ENCODE assay signal across 25 cellular contexts in the genomic region with DNA sequence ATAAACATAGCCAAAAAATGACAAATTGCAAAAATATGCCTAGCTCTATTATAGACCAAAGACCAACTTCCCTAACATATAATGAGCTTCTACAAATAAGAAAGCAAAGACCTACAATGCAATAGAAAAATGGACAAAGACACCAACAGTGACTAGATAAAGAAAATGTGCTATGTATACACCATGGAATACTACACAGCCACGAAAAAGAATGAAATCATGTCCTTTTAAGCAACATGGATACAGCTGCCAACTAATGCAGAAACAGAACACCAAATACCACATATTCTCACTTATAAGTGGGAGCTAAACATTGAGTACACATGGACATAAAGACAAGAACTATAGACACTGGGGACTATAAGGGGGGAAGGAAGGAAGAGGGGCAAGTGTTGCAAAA.
"Had no signal": no experiment of that assay in that cellular context is flagged by ENCODE, and none has a peak within 500 bp of the region (broad histone marks: within the 10 kb centered on the region; RNA-seq: fewer than 3 reads in every experiment).

No MANE protein-coding gene starts in this region.

- H3K79me2 ChIP-seq: hepatocyte had no signal

- H3K9me3 Mint-ChIP-seq: natural killer cell had no signal

- H3K36me3 ChIP-seq: gastrocnemius medialis, lower lobe of right lung, pancreas, right lobe of liver, stomach, tibial artery, upper lobe of left lung, uterus had no signal

- H3K9me3 ChIP-seq: gastrocnemius medialis, lower lobe of right lung, pancreas, right lobe of liver, stomach, tibial artery, upper lobe of left lung, uterus had no signal

- FAIRE-seq: colon, islet of Langerhans, pancreas had no signal

- H2AFZ ChIP-seq: hepatocyte had no signal

- ATAC-seq: gastrocnemius medialis, left colon, left ventricle myocardium superior, lower lobe of right lung, natural killer cell, pancreas, right lobe of liver had no signal

- H3K27ac Mint-ChIP-seq: natural killer cell had no signal

- H3K36me3 Mint-ChIP-seq: natural killer cell had no signal

- H3K4me1 ChIP-seq: gastrocnemius medialis, lower lobe of right lung, pancreas, right lobe of liver had no signal

- H3K4me2 ChIP-seq: hepatocyte, smooth muscle cell had no signal

- H3K27ac ChIP-seq: dorsolateral prefrontal cortex, gastrocnemius medialis, hepatocyte, lower lobe of right lung, pancreas, right lobe of liver, upper lobe of left lung had no signal

- H3K4me3 Mint-ChIP-seq: natural killer cell had no signal

- DNase-seq: cerebellar nuclear complex; dorsolateral prefrontal cortex; effector CD4-positive, alpha-beta T cell; gastrocnemius medialis; head of caudate nucleus; left colon; left ventricle myocardium superior; lower lobe of right lung; natural killer cell; occipital lobe; pancreas; right lobe of liver; stimulated activated CD4-positive, alpha-beta T cell treated with anti-CD3 and anti-CD28 coated beads, Interleukin-12 subunit alpha, Interleukin-12 subunit beta, amount 100 ng/mL, for 4 hours; stimulated activated CD4-positive, alpha-beta T cell treated with anti-CD3 and anti-CD28 coated beads, Interleukin-1b, Interleukin-23, amount 100 ng/mL, for 48 hours; stimulated activated CD4-positive, alpha-beta T cell treated with anti-CD3 and anti-CD28 coated beads, Interleukin-4, amount 100 ng/mL, for 1 hour; stimulated activated CD8-positive, alpha-beta memory T cell treated with anti-CD3 and anti-CD28 coated beads, Interleukin-4, amount 100 ng/mL, for 48 hours; stimulated activated naive CD4-positive, alpha-beta T cell treated with Interleukin-2 at 50 U/mL for 16 hours; stomach; tibial artery; upper lobe of left lung; uterus had no signal

- H3K27me3 ChIP-seq: gastrocnemius medialis, hepatocyte, pancreas, right lobe of liver, stomach, tibial artery, upper lobe of left lung, uterus had no signal

- H3K4me3 ChIP-seq: dorsolateral prefrontal cortex, gastrocnemius medialis, hepatocyte, lower lobe of right lung, pancreas, right lobe of liver, smooth muscle cell, stomach, tibial artery, upper lobe of left lung, uterus had no signal
